Comparison of ENCODE assay signal across 11 cellular contexts in the genomic region with DNA sequence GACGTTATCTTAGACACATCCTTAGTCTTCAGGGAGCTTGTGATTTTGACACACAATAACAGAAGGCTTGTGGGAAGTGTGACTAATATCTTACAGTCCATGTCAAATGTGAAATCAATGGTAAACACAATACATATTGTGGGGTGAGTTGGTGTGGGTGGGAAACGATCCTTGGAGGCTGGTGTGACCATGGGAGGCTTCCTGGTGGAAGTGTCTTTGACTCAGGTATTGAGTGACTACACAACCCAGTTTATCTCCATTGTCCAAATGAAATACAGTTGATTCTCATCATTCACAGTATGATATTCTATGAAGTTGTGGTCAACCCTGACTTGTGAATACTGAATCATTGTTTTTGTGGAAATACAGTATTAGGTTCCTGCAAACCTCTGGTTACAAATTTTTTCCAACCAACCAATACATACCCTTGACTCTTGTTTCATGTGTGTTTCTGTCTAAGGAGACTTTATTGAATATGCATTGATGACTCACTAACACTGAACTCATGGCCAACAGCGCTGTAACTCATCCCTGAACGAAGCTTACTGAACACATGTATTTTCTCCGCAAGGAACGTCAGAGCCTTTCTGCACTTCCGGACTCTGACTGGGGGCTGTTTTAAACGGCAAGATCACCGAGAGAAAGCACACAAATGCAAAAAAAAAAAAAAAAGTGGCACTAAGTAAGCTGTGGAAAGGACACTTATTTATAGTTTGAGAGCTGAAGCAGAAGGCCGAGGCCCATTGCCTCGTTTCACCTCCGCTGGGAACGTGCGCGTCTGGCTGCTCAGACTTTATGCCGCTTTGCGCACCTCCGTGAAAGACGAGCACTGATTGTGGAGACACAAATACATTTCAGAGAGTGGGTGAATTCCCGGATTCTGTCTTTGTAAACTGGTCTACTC. TPM values are rescaled to one million over a fixed set of nuclear protein-coding genes. Genes with fewer than 3 reads are reported as not detected.
DNase-seq lines count a peak whose midpoint lies in the region; ATAC-seq and TF ChIP-seq lines count a peak whose summit lies in the region.
"Had no signal": no experiment of that assay in that cellular context is flagged by ENCODE, and none has a peak within 500 bp of the region (broad histone marks: within the 10 kb centered on the region; RNA-seq: fewer than 3 reads in every experiment).

No MANE protein-coding gene starts in this region.

- no peak overlapping the region for H3K4me3 ChIP-seq in muscle layer of duodenum (ENCODE audit: low read depth in 1 of 2, low read length in 2 of 2)
- no peak overlapping the region for H3K4me3 ChIP-seq in lower lobe of right lung
- H3K4me3 ChIP-seq: spleen had no signal

- DNase-seq in Daoy (ENCODE audit: low read depth) (peak; percentile 63), astrocyte of the hippocampus (ENCODE audit: low read depth, low spot score) (peak; percentile 78), H4 (ENCODE audit: low spot score) (no peak), lower lobe of right lung (no peak), UCSD-AML1 (lab: John Stamatoyannopoulos, UW; ENCODE audit: unreplicated experiment) (no peak)
- DNase-seq: DMS79, RPMI8226, spleen had no signal

- intact Hi-C loops in lower lobe of right lung (cut with DNase I), result no loop called here

- peaks cover 8 to 28% of the 10 kb centered on the region in 2 donors for H3K4me1 ChIP-seq in muscle layer of duodenum (ENCODE audit: control insufficient read depth in 1 of 2, insufficient read depth in 2 of 2, low read length in 2 of 2)
- peaks cover 16% of the 10 kb centered on the region for H3K4me1 ChIP-seq in lower lobe of right lung

- H3K27ac ChIP-seq in muscle layer of duodenum (ENCODE audit: low read length), result peak overlapping the region; percentile 4
- no peak overlapping the region for H3K27ac ChIP-seq in lower lobe of right lung
- H3K27ac ChIP-seq: spleen had no signal

- no peak for TF ChIP-seq CTCF in lower lobe of right lung (IDR thresholded peaks at IDR 0.05)

- H3K36me3 ChIP-seq in muscle layer of duodenum (ENCODE audit: control insufficient read depth in 1 of 2, insufficient read depth in 2 of 2, low read length in 2 of 2) (no peaks in the 10 kb centered on the region), lower lobe of right lung (no peaks in the 10 kb centered on the region)
- H3K36me3 ChIP-seq: spleen had no signal

- peak; percentile 39 for ATAC-seq in HG02852 (IDR thresholded peaks at IDR 0.05; ENCODE audit: unreplicated experiment)
- ATAC-seq in GM18909 (IDR thresholded peaks at IDR 0.05; ENCODE audit: poor library complexity, unreplicated experiment), result no peak
- ATAC-seq in lower lobe of right lung, result no peak

- H3K9me3 ChIP-seq in muscle layer of duodenum (ENCODE audit: control insufficient read depth in 1 of 2, low read length in 2 of 2) (no peaks in the 10 kb centered on the region), lower lobe of right lung (no peaks in the 10 kb centered on the region)
- H3K9me3 ChIP-seq: spleen had no signal

- H3K27me3 ChIP-seq in muscle layer of duodenum (ENCODE audit: low read depth, low read length), result no peaks in the 10 kb centered on the region
- no peaks in the 10 kb centered on the region for H3K27me3 ChIP-seq in lower lobe of right lung (ENCODE audit: low read depth)
- H3K27me3 ChIP-seq: spleen had no signal

RNA-seq across cellular contexts. Expression of gene CLMN, which starts 58.9 kb away (rescaled TPM):
- total RNA-seq in Daoy (2014; rRNA removed; shearing (Covaris generic)), result 3.5 and 4.2 TPM in 2 replicates
- total RNA-seq in H4 (2014; rRNA removed; shearing (Covaris generic)), result 3.7 and 4.5 TPM in 2 replicates
- total RNA-seq in lower lobe of right lung, result 26.8 TPM

Comparison
In these comparisons a context has a peak if more than half of its experiments do, and no peak if none do; other contexts are left out.
1. DNase-seq: peak in Daoy (single experiment) and astrocyte of the hippocampus (single experiment); none in H4 (single experiment), lower lobe of right lung (single experiment) and UCSD-AML1 (single experiment).